Comparison of ENCODE assay signal across 21 cellular contexts in the genomic region with DNA sequence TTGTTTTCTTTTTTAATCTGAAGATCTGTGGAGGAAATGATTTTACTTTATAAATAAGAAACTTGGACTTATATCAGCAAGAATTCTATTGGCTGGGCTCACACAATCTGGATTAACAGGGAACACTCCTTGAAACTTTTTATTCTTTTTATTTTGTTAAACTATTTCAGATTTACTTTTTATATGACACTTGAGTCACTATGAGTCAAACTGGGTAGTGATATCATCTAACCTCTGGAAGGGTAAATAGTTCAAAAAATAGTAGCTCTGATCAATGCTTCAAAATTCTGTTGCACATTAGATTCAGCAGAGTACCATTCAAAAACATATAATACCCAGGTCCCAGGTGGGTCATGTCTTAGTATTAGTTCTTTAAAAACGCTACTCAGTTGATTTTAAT. TPM values are rescaled to one million over a fixed set of nuclear protein-coding genes. Genes with fewer than 3 reads are reported as not detected.
A peak's percentile ranks its signal among the peaks of the same experiment; 100 is the strongest.
DNase-seq lines count a peak whose midpoint lies in the region; TF ChIP-seq lines count a peak whose summit lies in the region.
"Had no signal": no experiment of that assay in that cellular context is flagged by ENCODE, and none has a peak within 500 bp of the region (broad histone marks: within the 10 kb centered on the region; RNA-seq: fewer than 3 reads in every experiment).

No MANE protein-coding gene starts in this region.

- peak overlapping the region; percentile 37 for H3K27ac Mint-ChIP-seq in mesothelial cell of epicardium
- H3K27ac Mint-ChIP-seq: CD4-positive, alpha-beta T cell; IgD-negative memory B cell had no signal

- no peak overlapping the region for H3K4me3 ChIP-seq in epithelial cell of esophagus (ENCODE audit: low read length)
- H3K4me3 ChIP-seq: BLaER1 treated with 17β-estradiol and CSF1 and Interleukin-3, amounts not matched to agents 10 nM and 100 nM; GM12878 had no signal

- in situ Hi-C loops in GM13977 (cut with MboI; ENCODE audit: low pct_unique_long_range_greater_than_20kb, low sequenced_read_pairs, unreplicated experiment) (no loop called here), G401 (cut with HindIII; ENCODE audit: low sequenced_read_pairs) (no loop called here)

- no peak overlapping the region for H3K4me3 Mint-ChIP-seq in mesothelial cell of epicardium
- H3K4me3 Mint-ChIP-seq: CD4-positive, alpha-beta T cell; IgD-negative memory B cell had no signal

- peaks cover 2% of the 10 kb centered on the region for H3K4me1 Mint-ChIP-seq in mesothelial cell of epicardium
- H3K4me1 Mint-ChIP-seq: IgD-negative memory B cell had no signal

- DNase-seq in EL (peak; percentile 18), M059J (ENCODE audit: low read depth) (peak; percentile 59), epithelial cell of esophagus (ENCODE audit: low read depth) (peak; percentile 9), mesothelial cell of epicardium (ENCODE audit: low spot score in 2 of 2, unreplicated experiment in 2 of 2) (no peak), GM13977 (ENCODE audit: low spot score) (no peak), G401 (ENCODE audit: low spot score) (no peak), NOMO-1 treated with dmso at 0.1 percent for 144 hours (lab: John Stamatoyannopoulos, UW; ENCODE audit: unreplicated experiment) (no peak), ecto neural progenitor cell (ENCODE audit: low spot score) (no peak)
- DNase-seq: CD4-positive, alpha-beta T cell; GDM1; NCI-H1048; NCI-H1417 treated with DMSO at 0.1 percent for 48 hours; NCI-H1694 treated with DMSO at 0.1 percent for 48 hours; NCI-H2081; NCI-H2227 treated with DMSO at 0.1 percent for 48 hours; NCI-H526 treated with DMSO at 0.1 percent for 48 hours; SK-N-SH; SW 1271 had no signal

- TF ChIP-seq CTCF in epithelial cell of esophagus (IDR thresholded peaks at IDR 0.05; ENCODE audit: insufficient read depth, low read depth, low read length, missing control alignments): no peak
- TF ChIP-seq CTCF in mesothelial cell of epicardium (IDR thresholded peaks at IDR 0.05; ENCODE audit: unreplicated experiment): no peak
- TF ChIP-seq CTCF in GM13977 (IDR thresholded peaks at IDR 0.05; ENCODE audit: extremely low read depth, insufficient read depth, missing control alignments): no peak

- H3K27me3 Mint-ChIP-seq in mesothelial cell of epicardium (ENCODE audit: low read depth): no peaks in the 10 kb centered on the region
- H3K27me3 Mint-ChIP-seq: IgD-negative memory B cell had no signal

- H3K9me3 Mint-ChIP-seq in mesothelial cell of epicardium: no peaks in the 10 kb centered on the region
- H3K9me3 Mint-ChIP-seq: CD4-positive, alpha-beta T cell; IgD-negative memory B cell had no signal

- no peaks in the 10 kb centered on the region for H3K36me3 Mint-ChIP-seq in mesothelial cell of epicardium
- H3K36me3 Mint-ChIP-seq: IgD-negative memory B cell had no signal

RNA-seq across cellular contexts. Expression of a gene that starts 55.1 kb away (rescaled TPM):
- total RNA-seq in M059J (2014; rRNA removed; shearing (Covaris generic)): 2.9 and 6.4 TPM in 2 replicates
- total RNA-seq in mesothelial cell of epicardium: 31.9 to 34.5 TPM (median 32.8 TPM) in 3 replicates
- 3.6 and 5.1 TPM in 2 replicates for total RNA-seq in G401 (2014; rRNA removed; shearing (Covaris generic))

Comparison
In these comparisons a context has a peak if more than half of its experiments do, and no peak if none do; other contexts are left out.
1. DNase-seq: peak in EL (single experiment), M059J (single experiment) and epithelial cell of esophagus (single experiment); none in mesothelial cell of epicardium (0 of 2), GM13977 (single experiment), G401 (single experiment), NOMO-1 treated with dmso at 0.1 percent for 144 hours (single experiment) and ecto neural progenitor cell (single experiment).